Comparison of ENCODE assay signal across 24 cellular contexts in genomic region chr3:46209053-46209452, GRCh38. TPM values are rescaled to one million over a fixed set of nuclear protein-coding genes. Genes with fewer than 3 reads are reported as not detected.
DNase-seq lines count a peak whose midpoint lies in the region; ATAC-seq and TF ChIP-seq lines count a peak whose summit lies in the region.
"Had no signal": no experiment of that assay in that cellular context is flagged by ENCODE, and none has a peak within 500 bp of the region (broad histone marks: within the 10 kb centered on the region; RNA-seq: fewer than 3 reads in every experiment).

No MANE protein-coding gene starts in this region.

- TF ChIP-seq CTCF in Calu3 (IDR thresholded peaks at IDR 0.05; ENCODE audit: unreplicated experiment): no peak
- TF ChIP-seq CTCF in thyroid gland (IDR thresholded peaks at IDR 0.05): no peak
- TF ChIP-seq CTCF in heart left ventricle (IDR thresholded peaks at IDR 0.05): no peak

- H3K9me3 ChIP-seq in thyroid gland (no peaks in the 10 kb centered on the region), heart left ventricle (no peaks in the 10 kb centered on the region)
- H3K9me3 ChIP-seq: HAP-1, ovary had no signal

- peaks cover 11% of the 10 kb centered on the region for H3K27me3 Mint-ChIP-seq in activated T-cell treated with anti-CD3 and anti-CD28 coated beads, Interleukin-2, amount 50 U/mL, for 72 hours (ENCODE audit: low read depth)
- H3K27me3 Mint-ChIP-seq in T-cell: no peaks in the 10 kb centered on the region
- H3K27me3 Mint-ChIP-seq in effector memory CD8-positive, alpha-beta T cell: no peaks in the 10 kb centered on the region
- H3K27me3 Mint-ChIP-seq in Calu3 (ENCODE audit: unreplicated experiment): no peaks in the 10 kb centered on the region
- H3K27me3 Mint-ChIP-seq: type B pancreatic cell had no signal

- ATAC-seq in activated T-cell treated with anti-CD3 and anti-CD28 coated beads, Interleukin-2, amount 50 U/mL, for 72 hours (replicated peaks in 1 of 2): peak; percentile 32 to 36
- ATAC-seq in T-cell (replicated peaks in 1 of 4): no peak
- ATAC-seq in effector memory CD8-positive, alpha-beta T cell (replicated peaks): no peak
- no peak for ATAC-seq in heart left ventricle

- CTCF ChIA-PET in T-cell (lab: Charles Lee) (interaction anchor here in 1 of 2 donors (1.0 to 1.9 kb wide), 8 partner anchors 12 to 169 kb away, joined by 3 to 6 read pairs (median 4); partner anchors contain the start of gene CCR5), Calu3 (lab: Charles Lee) (interaction anchor here (0.6 to 2.0 kb wide), 13 partner anchors 9 to 270 kb away, joined by 3 to 13 read pairs (median 6); no protein-coding TSS in a partner anchor)

- no peaks in the 10 kb centered on the region for H3K9me3 Mint-ChIP-seq in activated T-cell treated with anti-CD3 and anti-CD28 coated beads, Interleukin-2, amount 50 U/mL, for 72 hours
- H3K9me3 Mint-ChIP-seq in T-cell: no peaks in the 10 kb centered on the region
- no peaks in the 10 kb centered on the region for H3K9me3 Mint-ChIP-seq in effector memory CD8-positive, alpha-beta T cell
- H3K9me3 Mint-ChIP-seq in Calu3 (ENCODE audit: low read depth, unreplicated experiment): no peaks in the 10 kb centered on the region
- H3K9me3 Mint-ChIP-seq: IgD-negative memory B cell, type B pancreatic cell, WTC11 had no signal

- H3K36me3 ChIP-seq in thyroid gland (no peaks in the 10 kb centered on the region), heart left ventricle (peaks cover 0 to under 1% (median 0%) of the 10 kb centered on the region in 9 donors)
- H3K36me3 ChIP-seq: brain microvascular endothelial cell, HAP-1, ovary had no signal

- H3K4me1 ChIP-seq in thyroid gland (no peaks in the 10 kb centered on the region), heart left ventricle (peaks cover 0 to 66% (median 0%) of the 10 kb centered on the region in 12 donors)
- H3K4me1 ChIP-seq: HAP-1 had no signal

- intact Hi-C loops in Calu3 (cut with micrococcal nuclease; ENCODE audit: unreplicated experiment) (loop anchor here (5.0 kb wide), 1 partner anchor 267 kb away; the partner anchor contains the start of gene CXCR6), thyroid gland (cut with DNase I) (no loop called here), heart left ventricle (cut with DNase I) (loop anchor here in 1 of 10 donors (5.0 kb wide), 1 partner anchor 122 kb away; no protein-coding TSS in a partner anchor)

- no peaks in the 10 kb centered on the region for H3K27me3 ChIP-seq in thyroid gland
- H3K27me3 ChIP-seq in heart left ventricle: peaks cover 0 to 3% (median 0%) of the 10 kb centered on the region in 9 donors
- H3K27me3 ChIP-seq: ovary had no signal

- POLR2A ChIA-PET in T-cell (lab: Charles Lee): no interaction called here

- no peak for DNase-seq in activated T-cell treated with anti-CD3 and anti-CD28 coated beads, Interleukin-2, amount 50 U/mL, for 72 hours
- no peak for DNase-seq in activated T-cell treated with anti-CD3 and anti-CD28 coated beads, Interleukin-2, amount 50 U/mL, for 48 hours
- DNase-seq in T-cell (no peak), Calu3 (no peak), thyroid gland (no peak), anterior cingulate cortex (lab: John Stamatoyannopoulos, UW) (no peak), heart left ventricle (no peak)
- DNase-seq in effector memory CD8-positive, alpha-beta T cell: no peak
- DNase-seq: NCI-H1436 treated with DMSO at 0.1 percent for 48 hours; ovary; stimulated activated CD4-positive, alpha-beta T cell treated with anti-CD3 and anti-CD28 coated beads, Interleukin-12 subunit alpha, Interleukin-12 subunit beta, amount 100 ng/mL, for 4 hours; T-helper 9 cell had no signal

- H3K36me3 Mint-ChIP-seq in activated T-cell treated with anti-CD3 and anti-CD28 coated beads, Interleukin-2, amount 50 U/mL, for 72 hours (ENCODE audit: insufficient read depth in 2 of 2): no peaks in the 10 kb centered on the region
- H3K36me3 Mint-ChIP-seq in T-cell (no peaks in the 10 kb centered on the region), Calu3 (ENCODE audit: insufficient read depth, unreplicated experiment) (peaks cover 8% of the 10 kb centered on the region)
- H3K36me3 Mint-ChIP-seq in effector memory CD8-positive, alpha-beta T cell (ENCODE audit: insufficient read depth): peaks cover 11% of the 10 kb centered on the region
- H3K36me3 Mint-ChIP-seq: IgD-negative memory B cell, type B pancreatic cell, WTC11 had no signal

- H3K27ac Mint-ChIP-seq in activated T-cell treated with anti-CD3 and anti-CD28 coated beads, Interleukin-2, amount 50 U/mL, for 72 hours: no peak overlapping the region
- H3K27ac Mint-ChIP-seq in T-cell (peak overlapping the region; percentile 22 to 78), Calu3 (ENCODE audit: unreplicated experiment) (no peak overlapping the region)
- H3K27ac Mint-ChIP-seq in effector memory CD8-positive, alpha-beta T cell: peak overlapping the region; percentile 84 to 92
- H3K27ac Mint-ChIP-seq: type B pancreatic cell, WTC11 had no signal

- no peak overlapping the region for H3K4me3 ChIP-seq in thyroid gland (replicated peaks in 1 of 3)
- no peak overlapping the region for H3K4me3 ChIP-seq in heart left ventricle
- H3K4me3 ChIP-seq: coronary artery, HAP-1, ovary had no signal

- H3K27ac ChIP-seq in thyroid gland (no peak overlapping the region), heart left ventricle (peak overlapping the region in 1 of 12 donors; percentile 90)
- H3K27ac ChIP-seq: brain microvascular endothelial cell, C4-2B, coronary artery, ovary had no signal

- WGBS in thyroid gland, 2 donors: 40 to 45% methylated on average over 2 of the region's 2 CpGs
- WGBS in heart left ventricle, 4 donors: 34 to 49% (median 40%) methylated on average over 2 of the region's 2 CpGs

- BruUV-seq in Calu3 (replicated peaks; lab: Mats Ljungman, UMichigan): no TSS peak

- H3K4me1 Mint-ChIP-seq in activated T-cell treated with anti-CD3 and anti-CD28 coated beads, Interleukin-2, amount 50 U/mL, for 72 hours (ENCODE audit: low read depth): peaks cover 18% of the 10 kb centered on the region
- H3K4me1 Mint-ChIP-seq in T-cell: peaks cover 17 to 35% (median 25%) of the 10 kb centered on the region in 3 donors
- H3K4me1 Mint-ChIP-seq in effector memory CD8-positive, alpha-beta T cell (ENCODE audit: low read depth in 2 of 2): peaks cover 42 to 44% of the 10 kb centered on the region in 2 donors
- H3K4me1 Mint-ChIP-seq in Calu3 (ENCODE audit: low read depth, unreplicated experiment): no peaks in the 10 kb centered on the region

- no peak overlapping the region for H3K4me3 Mint-ChIP-seq in activated T-cell treated with anti-CD3 and anti-CD28 coated beads, Interleukin-2, amount 50 U/mL, for 72 hours
- H3K4me3 Mint-ChIP-seq in T-cell: no peak overlapping the region
- H3K4me3 Mint-ChIP-seq in effector memory CD8-positive, alpha-beta T cell: no peak overlapping the region
- no peak overlapping the region for H3K4me3 Mint-ChIP-seq in Calu3 (ENCODE audit: low read depth, unreplicated experiment)
- H3K4me3 Mint-ChIP-seq: WTC11 had no signal

- TF ChIP-seq POLR2A in thyroid gland (IDR thresholded peaks at IDR 0.05) (no peak), heart left ventricle (IDR thresholded peaks at IDR 0.05) (no peak)

RNA-seq across cellular contexts. Expression of gene CCR1, which starts 0.9 kb away (rescaled TPM):
- under 1 TPM; 0.17 to 0.51 TPM for total RNA-seq in activated T-cell treated with anti-CD3 and anti-CD28 coated beads, Interleukin-2, amount 50 U/mL, for 72 hours
- total RNA-seq in T-cell (under 1 TPM; 0.12 to 0.98 (median 0.43) TPM), Calu3 (2022) (0.87 and 2.2 TPM in 2 replicates), thyroid gland (1 to 10 TPM in 3 of 4 donors, under 1 TPM in 1; 0.98 to 3.4 (median 2.3) TPM), heart left ventricle (10 to 100 TPM in 2 of 9 donors, 1 to 10 TPM in 7; 1.2 to 52.6 (median 2.4) TPM)
- 1 to 10 TPM in 1 of 2 donors, under 1 TPM in 1; 0.61 to 1.6 TPM for polyA plus RNA-seq in heart left ventricle
- total RNA-seq: kidney epithelial cell, mammary epithelial cell, MCF 10A, WTC11 had no signal

RNA-seq across cellular contexts. Expression of gene CCR3, which starts 33.2 kb away (rescaled TPM):
- not detected for total RNA-seq in activated T-cell treated with anti-CD3 and anti-CD28 coated beads, Interleukin-2, amount 50 U/mL, for 72 hours
- total RNA-seq in T-cell: 1 to 10 TPM in 1 of 5 donors, under 1 TPM in 2, not detected in 2; 0.33 to 1.2 (median 0.55) TPM
- 0.17 TPM in 1 of 2 replicates, not detected in the other for total RNA-seq in Calu3 (2022)
- total RNA-seq in thyroid gland: not detected
- under 1 TPM in 2 of 9 donors, not detected in 7; 0.20 to 0.27 TPM for total RNA-seq in heart left ventricle
- not detected for polyA plus RNA-seq in heart left ventricle
- total RNA-seq: kidney epithelial cell, MCF 10A, myocyte, ovary, right cardiac atrium, WTC11 had no signal
- polyA plus RNA-seq: mammary epithelial cell, ovary, right cardiac atrium had no signal

Comparison
In these comparisons a context has a peak if more than half of its experiments do, and no peak if none do; other contexts are left out.
1. ATAC-seq: peak in activated T-cell treated with anti-CD3 and anti-CD28 coated beads, Interleukin-2, amount 50 U/mL, for 72 hours (2 of 2); none in T-cell (0 of 4), effector memory CD8-positive, alpha-beta T cell (single experiment) and heart left ventricle (0 of 4).
2. H3K27ac Mint-ChIP-seq: peak in T-cell (2 of 2) and effector memory CD8-positive, alpha-beta T cell (2 of 2); none in activated T-cell treated with anti-CD3 and anti-CD28 coated beads, Interleukin-2, amount 50 U/mL, for 72 hours (single experiment) and Calu3 (single experiment).